Comparison of ENCODE assay signal across 8 cellular contexts in the genomic region with DNA sequence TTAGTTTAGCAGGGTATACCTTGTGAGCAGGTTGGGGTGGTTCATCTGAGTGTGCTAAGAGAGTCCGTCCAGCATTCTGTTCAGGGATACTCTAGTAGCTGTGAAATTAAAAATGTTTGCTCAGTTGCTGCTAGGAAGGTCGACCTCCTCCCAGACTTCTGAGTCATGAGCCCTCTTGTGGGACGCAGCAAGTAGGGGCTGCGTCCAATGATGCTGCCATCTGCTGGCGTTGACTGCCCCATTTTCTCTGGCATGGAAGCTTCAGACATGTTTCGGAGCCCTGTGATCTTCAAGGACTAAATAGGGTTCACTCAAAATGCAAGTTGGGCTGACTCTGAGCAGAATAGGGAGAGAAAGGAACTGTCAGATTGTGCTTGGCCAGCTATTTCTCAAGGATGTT.
DNase-seq lines count a peak whose midpoint lies in the region; ATAC-seq and TF ChIP-seq lines count a peak whose summit lies in the region.

No MANE protein-coding gene starts in this region.

- peaks cover 12 to 15% of the 10 kb centered on the region in 2 donors for H3K36me3 Mint-ChIP-seq in activated naive CD4-positive, alpha-beta T cell treated with anti-CD3 and anti-CD28 coated beads, Interleukin-2, amount 50 U/mL, for 72 hours

- H3K27ac Mint-ChIP-seq in activated naive CD4-positive, alpha-beta T cell treated with anti-CD3 and anti-CD28 coated beads, Interleukin-2, amount 50 U/mL, for 72 hours, result no peak overlapping the region

- H3K4me3 ChIP-seq in GM12864 (ENCODE audit: low read depth, low read length), result no peak overlapping the region

- TF ChIP-seq CTCF in GM12864 (IDR thresholded peaks at IDR 0.05; ENCODE audit: low read depth, low read length, missing control alignments), result peak; percentile 55

- DNase-seq in A172 (ENCODE audit: low spot score), result peak; percentile 57
- peak; percentile 5 for DNase-seq in GM12864 (ENCODE audit: low read depth)
- peak; percentile 3 to 8 for DNase-seq in NCI-H1930 (lab: John Stamatoyannopoulos, UW)
- DNase-seq in activated naive CD4-positive, alpha-beta T cell treated with anti-CD3 and anti-CD28 coated beads, Interleukin-2, amount 50 U/mL, for 72 hours (ENCODE audit: low spot score in 2 of 2), result peak in 1 of 2 donors; percentile 33
- DNase-seq in iPS DF 19.7 (ENCODE audit: low read depth, low spot score), result peak; percentile 48
- DNase-seq in stimulated activated CD4-positive, alpha-beta T cell treated with anti-CD3 and anti-CD28 coated beads, Interleukin-4, amount 100 ng/mL, for 24 hours, result peak; percentile 39

- peaks cover 6 to 19% of the 10 kb centered on the region in 2 donors for H3K9me3 Mint-ChIP-seq in activated naive CD4-positive, alpha-beta T cell treated with anti-CD3 and anti-CD28 coated beads, Interleukin-2, amount 50 U/mL, for 72 hours

- peak; percentile 18 to 55 for ATAC-seq in activated naive CD4-positive, alpha-beta T cell treated with anti-CD3 and anti-CD28 coated beads, Interleukin-2, amount 50 U/mL, for 72 hours
- ATAC-seq in HG03025 (IDR thresholded peaks at IDR 0.05; ENCODE audit: low FRiP score, unreplicated experiment), result no peak
- no peak for ATAC-seq in GM18873 (IDR thresholded peaks at IDR 0.05; ENCODE audit: low FRiP score, unreplicated experiment)

Comparison
In these comparisons a context has a peak if more than half of its experiments do, and no peak if none do; other contexts are left out.
1. ATAC-seq: peak in activated naive CD4-positive, alpha-beta T cell treated with anti-CD3 and anti-CD28 coated beads, Interleukin-2, amount 50 U/mL, for 72 hours (2 of 2); none in HG03025 (single experiment) and GM18873 (single experiment).